11 cellular contexts compared by ENCODE assay signal in the genomic region with DNA sequence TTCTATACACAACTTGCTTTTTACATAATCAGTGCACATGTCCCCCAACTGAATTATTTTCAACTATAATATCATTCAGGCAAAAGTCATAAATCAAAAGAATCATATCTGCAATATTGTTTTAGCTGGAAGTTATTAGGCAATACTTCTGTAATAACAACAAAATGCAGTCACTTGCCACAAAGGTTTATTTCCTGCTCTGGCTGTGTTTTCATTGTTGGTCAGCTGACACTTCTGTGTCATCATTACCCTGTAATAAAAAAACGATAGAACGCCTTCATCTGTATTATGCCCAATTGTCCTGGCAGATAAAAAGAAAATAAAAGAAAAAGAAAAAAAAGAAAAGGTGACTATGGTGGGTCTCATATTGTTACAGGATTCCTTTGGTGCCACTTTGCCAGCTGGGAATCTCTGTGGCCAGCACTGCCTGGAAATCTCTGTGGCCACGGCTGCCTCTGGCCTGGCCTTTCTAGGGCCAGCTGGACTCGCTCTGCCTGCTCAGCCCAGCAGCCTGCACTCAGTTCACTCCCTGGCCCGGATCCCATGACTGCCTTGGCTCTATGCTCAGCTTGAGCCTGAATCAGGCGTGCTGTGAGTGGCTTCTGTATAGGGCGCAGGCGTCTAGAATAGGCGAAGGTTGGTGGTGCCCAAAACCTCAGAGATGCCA.
DNase-seq lines count a peak whose midpoint lies in the region; ATAC-seq and TF ChIP-seq lines count a peak whose summit lies in the region.
"Had no signal": no experiment of that assay in that cellular context is flagged by ENCODE, and none has a peak within 500 bp of the region (broad histone marks: within the 10 kb centered on the region; RNA-seq: fewer than 3 reads in every experiment).

No MANE protein-coding gene starts in this region.

- no peaks in the 10 kb centered on the region for H3K4me1 Mint-ChIP-seq in activated CD8-positive, alpha-beta T cell treated with anti-CD3 and anti-CD28 coated beads for 36 hours (ENCODE audit: low read depth)
- H3K4me1 Mint-ChIP-seq in activated CD4-positive, alpha-beta T cell treated with anti-CD3 and anti-CD28 coated beads for 36 hours, result no peaks in the 10 kb centered on the region
- H3K4me1 Mint-ChIP-seq: T-helper 17 cell had no signal

- no peak overlapping the region for H3K4me3 Mint-ChIP-seq in activated CD8-positive, alpha-beta T cell treated with anti-CD3 and anti-CD28 coated beads for 36 hours
- H3K4me3 Mint-ChIP-seq in activated CD4-positive, alpha-beta T cell treated with anti-CD3 and anti-CD28 coated beads for 36 hours, result no peak overlapping the region
- H3K4me3 Mint-ChIP-seq: T-helper 17 cell had no signal

- H3K36me3 ChIP-seq in body of pancreas (replicated peaks in 1 of 2; ENCODE audit: insufficient read depth in 1 of 2, low read depth in 2 of 2), result no peaks in the 10 kb centered on the region
- no peaks in the 10 kb centered on the region for H3K36me3 ChIP-seq in left ventricle myocardium inferior
- no peaks in the 10 kb centered on the region for H3K36me3 ChIP-seq in suprapubic skin

- peak; percentile 26 for DNase-seq in HT1080 (ENCODE audit: low read depth)
- DNase-seq in body of pancreas, result peak; percentile 18 to 33 (median 24)
- DNase-seq in left ventricle myocardium inferior, result peak; percentile 73
- peak; percentile 82 to 86 for DNase-seq in suprapubic skin (ENCODE audit: low spot score in 2 of 2)
- no peak for DNase-seq in medulla oblongata (ENCODE audit: extremely low spot score)
- no peak for DNase-seq in activated CD8-positive, alpha-beta T cell treated with anti-CD3 and anti-CD28 coated beads for 36 hours
- DNase-seq in activated CD4-positive, alpha-beta T cell treated with anti-CD3 and anti-CD28 coated beads for 36 hours, result no peak
- DNase-seq: NCI-H510A, retina, T-helper 17 cell had no signal

- H3K27ac Mint-ChIP-seq in activated CD8-positive, alpha-beta T cell treated with anti-CD3 and anti-CD28 coated beads for 36 hours, result no peak overlapping the region
- no peak overlapping the region for H3K27ac Mint-ChIP-seq in activated CD4-positive, alpha-beta T cell treated with anti-CD3 and anti-CD28 coated beads for 36 hours
- H3K27ac Mint-ChIP-seq: T-helper 17 cell had no signal

- peaks cover 1% of the 10 kb centered on the region for H3K9me3 Mint-ChIP-seq in activated CD8-positive, alpha-beta T cell treated with anti-CD3 and anti-CD28 coated beads for 36 hours
- H3K9me3 Mint-ChIP-seq in activated CD4-positive, alpha-beta T cell treated with anti-CD3 and anti-CD28 coated beads for 36 hours (ENCODE audit: low read depth), result no peaks in the 10 kb centered on the region

- intact Hi-C loops in body of pancreas (cut with DNase I) (no loop called here), left ventricle myocardium inferior (cut with micrococcal nuclease) (no loop called here)
- intact Hi-C loops in activated CD8-positive, alpha-beta T cell treated with anti-CD3 and anti-CD28 coated beads for 36 hours (cut with micrococcal nuclease), result no loop called here
- intact Hi-C loops in activated CD4-positive, alpha-beta T cell treated with anti-CD3 and anti-CD28 coated beads for 36 hours (cut with DNase I, micrococcal nuclease), result no loop called here

- no peak for TF ChIP-seq CTCF in body of pancreas (IDR thresholded peaks at IDR 0.05)
- no peak for TF ChIP-seq CTCF in left ventricle myocardium inferior (IDR thresholded peaks at IDR 0.05; ENCODE audit: borderline replicate concordance)
- no peak for TF ChIP-seq CTCF in suprapubic skin (IDR thresholded peaks at IDR 0.05)
- no peak for TF ChIP-seq CTCF in activated CD8-positive, alpha-beta T cell treated with anti-CD3 and anti-CD28 coated beads for 36 hours (IDR thresholded peaks at IDR 0.05)

- H3K9me3 ChIP-seq in body of pancreas (no peaks in the 10 kb centered on the region), left ventricle myocardium inferior (replicated peaks) (no peaks in the 10 kb centered on the region), suprapubic skin (no peaks in the 10 kb centered on the region)

- no peak for TF ChIP-seq EP300 in suprapubic skin (IDR thresholded peaks at IDR 0.05)

- H3K4me3 ChIP-seq in body of pancreas, result no peak overlapping the region
- H3K4me3 ChIP-seq in left ventricle myocardium inferior, result no peak overlapping the region
- no peak overlapping the region for H3K4me3 ChIP-seq in suprapubic skin

- H3K27me3 ChIP-seq in body of pancreas (no peaks in the 10 kb centered on the region), left ventricle myocardium inferior (ENCODE audit: low read depth) (no peaks in the 10 kb centered on the region), suprapubic skin (no peaks in the 10 kb centered on the region)

- TF ChIP-seq POLR2A in body of pancreas (IDR thresholded peaks at IDR 0.05) (no peak), suprapubic skin (IDR thresholded peaks at IDR 0.05) (no peak)

- H3K36me3 Mint-ChIP-seq in activated CD8-positive, alpha-beta T cell treated with anti-CD3 and anti-CD28 coated beads for 36 hours (ENCODE audit: low read depth), result no peaks in the 10 kb centered on the region
- H3K36me3 Mint-ChIP-seq in activated CD4-positive, alpha-beta T cell treated with anti-CD3 and anti-CD28 coated beads for 36 hours (ENCODE audit: low read depth), result no peaks in the 10 kb centered on the region

- 64 to 80% methylated on average over 8 to 9 of the region's 9 CpGs for WGBS in body of pancreas, 2 donors
- 48% methylated on average over 5 of the region's 9 CpGs for WGBS in suprapubic skin

- H3K4me1 ChIP-seq in body of pancreas (no peaks in the 10 kb centered on the region), left ventricle myocardium inferior (no peaks in the 10 kb centered on the region), suprapubic skin (no peaks in the 10 kb centered on the region)

- ATAC-seq in body of pancreas (peak; percentile 55), GM19023 (IDR thresholded peaks at IDR 0.05; ENCODE audit: unreplicated experiment) (no peak)
- no peak for ATAC-seq in activated CD8-positive, alpha-beta T cell treated with anti-CD3 and anti-CD28 coated beads for 36 hours
- no peak for ATAC-seq in activated CD4-positive, alpha-beta T cell treated with anti-CD3 and anti-CD28 coated beads for 36 hours
- ATAC-seq: T-helper 17 cell had no signal

- CTCF ChIA-PET in activated CD8-positive, alpha-beta T cell treated with anti-CD3 and anti-CD28 coated beads for 36 hours (lab: Charles Lee), result no interaction called here
- CTCF ChIA-PET in activated CD4-positive, alpha-beta T cell treated with anti-CD3 and anti-CD28 coated beads for 36 hours (lab: Charles Lee), result interaction anchor here (1.2 kb wide), 1 partner anchor 292 kb away, joined by 3 read pairs; no protein-coding TSS in a partner anchor

- H3K27ac ChIP-seq in body of pancreas (no peak overlapping the region), left ventricle myocardium inferior (replicated peaks) (peak overlapping the region; percentile 58), suprapubic skin (peak overlapping the region; percentile 2)

- no peaks in the 10 kb centered on the region for H3K27me3 Mint-ChIP-seq in activated CD8-positive, alpha-beta T cell treated with anti-CD3 and anti-CD28 coated beads for 36 hours
- no peaks in the 10 kb centered on the region for H3K27me3 Mint-ChIP-seq in activated CD4-positive, alpha-beta T cell treated with anti-CD3 and anti-CD28 coated beads for 36 hours
- H3K27me3 Mint-ChIP-seq: T-helper 17 cell had no signal

- POLR2A ChIA-PET in activated CD8-positive, alpha-beta T cell treated with anti-CD3 and anti-CD28 coated beads for 36 hours (lab: Charles Lee), result no interaction called here
- POLR2A ChIA-PET in activated CD4-positive, alpha-beta T cell treated with anti-CD3 and anti-CD28 coated beads for 36 hours (lab: Charles Lee), result no interaction called here

Comparison
In these comparisons a context has a peak if more than half of its experiments do, and no peak if none do; other contexts are left out.
1. DNase-seq: peak in HT1080 (single experiment), body of pancreas (4 of 4), left ventricle myocardium inferior (single experiment) and suprapubic skin (2 of 2); none in medulla oblongata (single experiment), activated CD8-positive, alpha-beta T cell treated with anti-CD3 and anti-CD28 coated beads for 36 hours (single experiment) and activated CD4-positive, alpha-beta T cell treated with anti-CD3 and anti-CD28 coated beads for 36 hours (single experiment).
2. H3K27ac ChIP-seq: peak in left ventricle myocardium inferior (single experiment) and suprapubic skin (single experiment); none in body of pancreas (0 of 4).